In genomic region chr3:197890693-197891092, GRCh38 we compare ENCODE assay signal across 22 cellular contexts.
"Had no signal": no experiment of that assay in that cellular context is flagged by ENCODE, and none has a peak within 500 bp of the region (broad histone marks: within the 10 kb centered on the region; RNA-seq: fewer than 3 reads in every experiment).

No MANE protein-coding gene starts in this region.

- H3K9me3 ChIP-seq: MG63, SJSA1 had no signal

- H3K27ac ChIP-seq: HL-60, SJSA1, SK-N-MC had no signal

- H3K4me1 ChIP-seq: SJSA1 had no signal

- H3K4me3 ChIP-seq: MG63, SJSA1, SK-N-MC had no signal

- H3K36me3 ChIP-seq: MG63, SJSA1 had no signal

- ATAC-seq: Panc1 had no signal

- H3K27me3 ChIP-seq: MG63, SJSA1 had no signal

- DNase-seq: Karpas-422, KG1, MG63, NCI-H1092, NCI-H1436, NCI-H187, NCI-H2029, NCI-H2081 treated with DMSO at 0.1 percent for 48 hours, NCI-H2171, NCI-H226, NCI-H446, NCI-H510A, NCI-H524 treated with DMSO at 0.1 percent for 48 hours, NCI-H69, NCI-H774, Right ventricle myocardium superior, SIG-M5, SW 1271 had no signal
